In genomic region chr12:14952295-14952995, GRCh38 we compare ENCODE assay signal across 8 cellular contexts. TPM values are rescaled to one million over a fixed set of nuclear protein-coding genes. Genes with fewer than 3 reads are reported as not detected.
DNase-seq lines count a peak whose midpoint lies in the region; ATAC-seq and TF ChIP-seq lines count a peak whose summit lies in the region.

No MANE protein-coding gene starts in this region.

- 67 to 69% methylated on average over 8 of the region's 8 CpGs for WGBS in body of pancreas, 2 donors
- WGBS in transverse colon (ENCODE audit: low coverage in 1 of 2), 2 donors, result 38 to 51% methylated on average over 7 to 8 of the region's 8 CpGs

- peak in 5 of 6 experiments; percentile 31 to 77 (median 75) for DNase-seq in stimulated activated naive CD4-positive, alpha-beta T cell (lab: John Stamatoyannopoulos, UW)
- DNase-seq in stimulated activated naive CD4-positive, alpha-beta T cell treated with Interleukin-2 at 50 U/mL for 16 hours (lab: John Stamatoyannopoulos, UW), result no peak
- DNase-seq in NCI-H446 treated with DMSO at 0.1 percent for 48 hours (lab: John Stamatoyannopoulos, UW), result peak; percentile 33
- DNase-seq in body of pancreas, result peak in 1 of 4 donors; percentile 48
- no peak for DNase-seq in left lobe of liver (ENCODE audit: low spot score)
- peak; percentile 26 for DNase-seq in transverse colon
- DNase-seq in NCI-H1092 (lab: John Stamatoyannopoulos, UW), result no peak

- no peak for TF ChIP-seq POLR2A in body of pancreas (IDR thresholded peaks at IDR 0.05)
- no peak for TF ChIP-seq POLR2A in transverse colon (IDR thresholded peaks at IDR 0.05)

- H3K27ac ChIP-seq in body of pancreas, result peak overlapping the region in 2 of 4 donors; percentile 15 to 30
- peak overlapping the region; percentile 72 to 78 (median 76) for H3K27ac ChIP-seq in transverse colon

- TF ChIP-seq EP300 in transverse colon (IDR thresholded peaks at IDR 0.05; ENCODE audit: low read depth), result no peak

- intact Hi-C loops in body of pancreas (cut with DNase I), result no loop called here
- intact Hi-C loops in transverse colon (cut with DNase I; ENCODE audit: low total_unique reads), result no loop called here

- H3K36me3 ChIP-seq in body of pancreas (replicated peaks in 1 of 2; ENCODE audit: insufficient read depth in 1 of 2, low read depth in 2 of 2) (no peaks in the 10 kb centered on the region), transverse colon (no peaks in the 10 kb centered on the region)

- ATAC-seq in HG02763 (IDR thresholded peaks at IDR 0.05; ENCODE audit: unreplicated experiment) (peak; percentile 64), body of pancreas (peak; percentile 62), left lobe of liver (peak; percentile 32)

- H3K27me3 ChIP-seq in body of pancreas (no peaks in the 10 kb centered on the region), transverse colon (no peaks in the 10 kb centered on the region)

- in situ Hi-C loops in transverse colon (cut with MboI; ENCODE audit: low pct_ligation_motif_present in 1 of 4, low pct_unique_long_range_greater_than_20kb in 1 of 4, low sequenced_read_pairs in 3 of 4), result no loop called here

- H3K4me3 ChIP-seq in body of pancreas (no peak overlapping the region), transverse colon (no peak overlapping the region)

- peaks cover 22% of the 10 kb centered on the region for H3K4me1 ChIP-seq in body of pancreas
- H3K4me1 ChIP-seq in transverse colon, result peaks cover 18 to 72% (median 33%) of the 10 kb centered on the region in 4 donors

- no peak for TF ChIP-seq CTCF in body of pancreas (IDR thresholded peaks at IDR 0.05)
- TF ChIP-seq CTCF in transverse colon (IDR thresholded peaks at IDR 0.05), result no peak

- H3K9me3 ChIP-seq in body of pancreas (no peaks in the 10 kb centered on the region), transverse colon (no peaks in the 10 kb centered on the region)

RNA-seq across cellular contexts. Expression of gene ARHGDIB, which starts 9.0 kb away (rescaled TPM):
- total RNA-seq in body of pancreas, result 10 to 100 TPM; 19.8 to 36.6 TPM
- total RNA-seq in left lobe of liver, result 22.3 TPM
- total RNA-seq in transverse colon, result 10 to 100 TPM; 36.7 to 69.5 (median 48.3) TPM

RNA-seq across cellular contexts. Expression of gene ERP27, which starts 14.1 kb away (rescaled TPM):
- total RNA-seq in body of pancreas (100 to 1,000 TPM in 1 of 2 donors, 10 to 100 TPM in 1; 79.1 to 131 TPM), left lobe of liver (0.30 TPM), transverse colon (1 to 10 TPM in 1 of 4 donors, under 1 TPM in 1, not detected in 2; 0.64 to 2.6 TPM)

RNA-seq across cellular contexts. Expression of gene PDE6H, which starts 20.4 kb away (rescaled TPM):
- total RNA-seq in body of pancreas (not detected), left lobe of liver (not detected), transverse colon (not detected)

Comparison
In these comparisons a context has a peak if more than half of its experiments do, and no peak if none do; other contexts are left out.
1. DNase-seq: peak in stimulated activated naive CD4-positive, alpha-beta T cell (5 of 6), NCI-H446 treated with DMSO at 0.1 percent for 48 hours (single experiment) and transverse colon (single experiment); none in stimulated activated naive CD4-positive, alpha-beta T cell treated with Interleukin-2 at 50 U/mL for 16 hours (single experiment), left lobe of liver (single experiment) and NCI-H1092 (single experiment).
2. RNA of gene ERP27, which starts 14.1 kb away (total RNA-seq): 79.1 to 131 TPM in body of pancreas; 0.64 to 2.6 TPM in transverse colon and 0.30 TPM in left lobe of liver (single experiment); every median in the first group is over 10 times any median in the second.
3. Peak in every context shown above with its lines, with median percentiles within 50 percentile points of each other: ATAC-seq.